ENCODE assay signal across 18 cellular contexts in the genomic region with DNA sequence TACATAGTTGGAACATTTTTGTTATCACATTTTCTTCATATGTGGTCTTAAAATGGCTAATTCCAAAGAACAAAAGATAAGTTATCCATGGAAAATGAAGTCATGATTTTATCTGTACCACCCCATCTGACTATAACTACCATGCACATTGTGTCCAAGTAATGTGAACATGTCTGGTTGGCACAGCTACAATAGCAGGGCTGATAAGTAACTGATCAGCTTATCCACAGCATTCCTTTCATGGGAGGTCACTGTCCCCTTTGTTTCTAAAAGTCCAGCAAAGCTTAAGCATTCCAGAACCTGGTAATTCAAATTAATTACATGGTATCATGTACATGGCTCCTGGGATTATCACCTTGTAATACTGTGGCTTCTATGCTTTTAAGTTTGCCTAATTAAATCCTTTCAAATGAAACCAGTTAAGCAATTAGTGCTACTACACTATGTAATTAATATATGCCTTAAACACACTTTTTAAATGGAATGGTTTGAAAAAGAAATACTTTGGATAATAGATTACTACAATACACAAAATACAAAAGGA. TPM values are rescaled to one million over a fixed set of nuclear protein-coding genes. Genes with fewer than 3 reads are reported as not detected.
DNase-seq lines count a peak whose midpoint lies in the region; ATAC-seq and TF ChIP-seq lines count a peak whose summit lies in the region.
"Had no signal": no experiment of that assay in that cellular context is flagged by ENCODE, and none has a peak within 500 bp of the region (broad histone marks: within the 10 kb centered on the region; RNA-seq: fewer than 3 reads in every experiment).

No MANE protein-coding gene starts in this region.

- H3K36me3 ChIP-seq in SJCRH30 (no peaks in the 10 kb centered on the region), aorta (ENCODE audit: control insufficient read depth in 1 of 2, insufficient read depth in 2 of 2, low read length in 1 of 2) (peaks cover 0 to 2% of the 10 kb centered on the region in 2 donors)
- H3K36me3 ChIP-seq: BLaER1 treated with 17β-estradiol and CSF1 and Interleukin-3, amounts not matched to agents 10 nM and 100 nM; HAP-1 had no signal

- no peaks in the 10 kb centered on the region for H3K9me3 ChIP-seq in SJCRH30 (replicated peaks)
- H3K9me3 ChIP-seq in aorta (ENCODE audit: control insufficient read depth, low read length): peaks cover 1% of the 10 kb centered on the region
- H3K9me3 ChIP-seq: BLaER1 treated with 17β-estradiol and CSF1 and Interleukin-3, amounts not matched to agents 10 nM and 100 nM; HAP-1 had no signal

- H3K27me3 Mint-ChIP-seq in nephron (ENCODE audit: low read depth): no peaks in the 10 kb centered on the region

- peaks cover 2% of the 10 kb centered on the region for H3K9me3 Mint-ChIP-seq in nephron
- H3K9me3 Mint-ChIP-seq: activated T-helper 17 cell treated with anti-CD3 and anti-CD28 coated beads, Interleukin-2, amount 50 U/mL, for 72 hours; brain had no signal

- intact Hi-C loops in aorta (cut with DNase I): no loop called here

- H3K27ac ChIP-seq in SJCRH30 (no peak overlapping the region), aorta (ENCODE audit: low read depth in 1 of 2, low read length in 2 of 2) (no peak overlapping the region)
- H3K27ac ChIP-seq: BLaER1 treated with 17β-estradiol and CSF1 and Interleukin-3, amounts not matched to agents 10 nM and 100 nM had no signal

- H3K27me3 ChIP-seq in SJCRH30 (no peaks in the 10 kb centered on the region), aorta (ENCODE audit: control insufficient read depth in 1 of 2, insufficient read depth in 2 of 2, low read length in 1 of 2) (no peaks in the 10 kb centered on the region)
- H3K27me3 ChIP-seq: BLaER1 treated with 17β-estradiol and CSF1 and Interleukin-3, amounts not matched to agents 10 nM and 100 nM had no signal

- H3K4me1 ChIP-seq in SJCRH30: peaks cover 4% of the 10 kb centered on the region; the same call in 1 of the 2 replicates
- H3K4me1 ChIP-seq in aorta (ENCODE audit: control insufficient read depth in 1 of 2, insufficient read depth in 2 of 2, low read length in 2 of 2): peaks cover 0 to 1% of the 10 kb centered on the region in 2 donors

- no peak for ATAC-seq in aorta (ENCODE audit: low FRiP score)
- no peak for ATAC-seq in HG03139 (IDR thresholded peaks at IDR 0.05; ENCODE audit: unreplicated experiment)
- no peak for ATAC-seq in GM18870 (IDR thresholded peaks at IDR 0.05; ENCODE audit: unreplicated experiment)
- ATAC-seq in HG03045 (IDR thresholded peaks at IDR 0.05; ENCODE audit: unreplicated experiment): no peak
- ATAC-seq: activated T-helper 17 cell treated with anti-CD3 and anti-CD28 coated beads, Interleukin-2, amount 50 U/mL, for 72 hours; Panc1 had no signal

- no peaks in the 10 kb centered on the region for H3K36me3 Mint-ChIP-seq in nephron (ENCODE audit: low read depth)
- H3K36me3 Mint-ChIP-seq: brain had no signal

- peak overlapping the region in 2 of 3 experiments; percentile 30 to 78 for H3K27ac Mint-ChIP-seq in nephron
- H3K27ac Mint-ChIP-seq: activated T-helper 17 cell treated with anti-CD3 and anti-CD28 coated beads, Interleukin-2, amount 50 U/mL, for 72 hours; brain had no signal

- TF ChIP-seq CTCF in nephron (IDR thresholded peaks at IDR 0.05; ENCODE audit: unreplicated experiment in 3 of 3): no peak

- H3K4me1 Mint-ChIP-seq in nephron: peaks cover 22% of the 10 kb centered on the region
- H3K4me1 Mint-ChIP-seq: activated T-helper 17 cell treated with anti-CD3 and anti-CD28 coated beads, Interleukin-2, amount 50 U/mL, for 72 hours had no signal

- H3K4me3 ChIP-seq in SJCRH30: no peak overlapping the region
- no peak overlapping the region for H3K4me3 ChIP-seq in aorta (ENCODE audit: low read length in 2 of 2)
- H3K4me3 ChIP-seq: BLaER1 treated with 17β-estradiol and CSF1 and Interleukin-3, amounts not matched to agents 10 nM and 100 nM; HAP-1 had no signal

- H3K4me3 Mint-ChIP-seq in nephron: no peak overlapping the region
- H3K4me3 Mint-ChIP-seq: activated T-helper 17 cell treated with anti-CD3 and anti-CD28 coated beads, Interleukin-2, amount 50 U/mL, for 72 hours; brain had no signal

- DNase-seq in EH (ENCODE audit: low read depth): peak; percentile 23
- peak; percentile 7 to 15 for DNase-seq in SJCRH30
- peak; percentile 93 for DNase-seq in glomerular visceral epithelial cell (ENCODE audit: extremely low spot score)
- no peak for DNase-seq in aorta
- DNase-seq: NCI-H1105; NCI-H510A; stimulated activated CD4-positive, alpha-beta T cell treated with anti-CD3 and anti-CD28 coated beads, Interleukin-4, amount 100 ng/mL, for 24 hours; stimulated activated naive CD4-positive, alpha-beta T cell had no signal

RNA-seq across cellular contexts. Expression of a gene that starts 21.1 kb away (rescaled TPM):
- not detected in 2 replicates for total RNA-seq in SJCRH30 (2014; rRNA removed; shearing (Covaris generic))
- 100 to 1,000 TPM; 289 to 696 TPM for total RNA-seq in aorta
- 100 to 1,000 TPM; 111 to 202 TPM for polyA plus RNA-seq in aorta
- total RNA-seq: activated T-helper 17 cell treated with anti-CD3 and anti-CD28 coated beads, Interleukin-2, amount 50 U/mL, for 72 hours; T-helper 2 cell treated with Interferon-gamma antibody and Interleukin-4, amounts not matched to agents 100 ng/mL and 5 ng/mL, for 36 hours had no signal

Comparison
In these comparisons a context has a peak if more than half of its experiments do, and no peak if none do; other contexts are left out.
1. DNase-seq: peak in EH (single experiment), SJCRH30 (2 of 2) and glomerular visceral epithelial cell (single experiment); none in aorta (0 of 2).
2. RNA of a gene that starts 21.1 kb away (total RNA-seq): 289 to 696 TPM in aorta; not detected in SJCRH30; every median in the first group is over 100 times any median in the second.